In genomic region chr9:71716138-71716909, GRCh38 we compare ENCODE assay signal across 10 cellular contexts. TPM values are rescaled to one million over a fixed set of nuclear protein-coding genes. Genes with fewer than 3 reads are reported as not detected.
DNase-seq lines count a peak whose midpoint lies in the region; ATAC-seq, FAIRE-seq and TF ChIP-seq lines count a peak whose summit lies in the region.
"Had no signal": no experiment of that assay in that cellular context is flagged by ENCODE, and none has a peak within 500 bp of the region (broad histone marks: within the 10 kb centered on the region; RNA-seq: fewer than 3 reads in every experiment).

No MANE protein-coding gene starts in this region.

- H3K27me3 Mint-ChIP-seq in Calu3 (ENCODE audit: unreplicated experiment): no peaks in the 10 kb centered on the region

- H2AFZ ChIP-seq in keratinocyte (ENCODE audit: control insufficient read depth, low read length): no peak overlapping the region

- peaks cover 46% of the 10 kb centered on the region for H3K36me3 Mint-ChIP-seq in Calu3 (ENCODE audit: insufficient read depth, unreplicated experiment)

- H3K4me2 ChIP-seq in keratinocyte (ENCODE audit: control insufficient read depth, extremely low read depth, insufficient read depth, low read depth, low read length): no peak overlapping the region

- no peaks in the 10 kb centered on the region for H4K20me1 ChIP-seq in keratinocyte (ENCODE audit: control insufficient read depth, extremely low read depth, insufficient read depth, low read length)

- H3K4me1 Mint-ChIP-seq in Calu3 (ENCODE audit: low read depth, unreplicated experiment): peaks cover 11% of the 10 kb centered on the region

- H3K79me2 ChIP-seq in keratinocyte (ENCODE audit: control insufficient read depth, insufficient read depth, low read length): no peaks in the 10 kb centered on the region

- dilution Hi-C loops in keratinocyte (cut with MboI; ENCODE audit: extremely low pct_ligation_motif_present, low sequenced_read_pairs): no loop called here

- DNase-seq in A673 (ENCODE audit: low spot score) (peak; percentile 10), HCEC 1CT (peak; percentile 31), adrenal gland (no peak), keratinocyte (ENCODE audit: low read depth, low spot score) (no peak), Calu3 (no peak)
- DNase-seq in activated CD4-positive, alpha-beta T cell treated with anti-CD3 and anti-CD28 coated beads for 1 hour: no peak
- DNase-seq in activated naive CD4-positive, alpha-beta T cell treated with Interleukin-2 at 50 U/mL for 16 hours: no peak
- DNase-seq: activated T-cell treated with anti-CD3 and anti-CD28 coated beads, Interleukin-2, amount 50 U/mL, for 48 hours; SHP77 treated with DMSO at 0.1 percent for 48 hours had no signal

- BruUV-seq in A673 (replicated peaks; lab: Mats Ljungman, UMichigan): no TSS peak
- no TSS peak for BruUV-seq in Calu3 (replicated peaks; lab: Mats Ljungman, UMichigan)

- no peak for FAIRE-seq in keratinocyte (lab: Jason Lieb, UNC)

- no peak for TF ChIP-seq POLR2A in adrenal gland (IDR thresholded peaks at IDR 0.05)

- H3K36me3 ChIP-seq in A673 (ENCODE audit: insufficient read depth, low read length, poor library complexity, severe bottlenecking) (no peaks in the 10 kb centered on the region), adrenal gland (replicated peaks in 1 of 2) (peaks cover 0 to 22% of the 10 kb centered on the region in 2 donors), keratinocyte (ENCODE audit: control insufficient read depth in 2 of 2, extremely low read depth in 1 of 2, insufficient read depth in 2 of 2, low read length in 2 of 2) (peaks cover 9 to 16% of the 10 kb centered on the region in 2 experiments)

- no peaks in the 10 kb centered on the region for H3K27me3 ChIP-seq in A673 (replicated peaks; ENCODE audit: insufficient read depth, low read depth, low read length, poor library complexity)
- H3K27me3 ChIP-seq in adrenal gland: no peaks in the 10 kb centered on the region
- no peaks in the 10 kb centered on the region for H3K27me3 ChIP-seq in keratinocyte (ENCODE audit: control insufficient read depth, extremely low read depth, insufficient read depth, low read length)

- ATAC-seq in GM18520 (IDR thresholded peaks at IDR 0.05; ENCODE audit: unreplicated experiment): no peak

- no peaks in the 10 kb centered on the region for H3K9me1 ChIP-seq in keratinocyte (ENCODE audit: control insufficient read depth, extremely low read depth, insufficient read depth, low read length)

- H3K27ac ChIP-seq in A673 (ENCODE audit: low read depth, low read length, poor library complexity, severe bottlenecking) (no peak overlapping the region), adrenal gland (no peak overlapping the region), keratinocyte (ENCODE audit: control insufficient read depth, insufficient read depth, low read length) (no peak overlapping the region)

- no peaks in the 10 kb centered on the region for H3K9me3 Mint-ChIP-seq in Calu3 (ENCODE audit: low read depth, unreplicated experiment)

- no peaks in the 10 kb centered on the region for H3K4me1 ChIP-seq in A673 (ENCODE audit: insufficient read depth, low read length, poor library complexity, severe bottlenecking)
- H3K4me1 ChIP-seq in adrenal gland (replicated peaks in 1 of 2): no peaks in the 10 kb centered on the region
- H3K4me1 ChIP-seq in keratinocyte (ENCODE audit: control insufficient read depth, extremely low read depth, insufficient read depth, low read length): peaks cover 12% of the 10 kb centered on the region

- H3K27ac Mint-ChIP-seq in Calu3 (ENCODE audit: unreplicated experiment): no peak overlapping the region

- WGBS in adrenal gland, 4 donors: 85 to 98% (median 92%) methylated on average over 2 of the region's 2 CpGs

- H3K4me3 Mint-ChIP-seq in Calu3 (ENCODE audit: low read depth, unreplicated experiment): no peak overlapping the region

- no peak overlapping the region for H3K9ac ChIP-seq in keratinocyte (ENCODE audit: control insufficient read depth, extremely low read depth, insufficient read depth, low read length)

- intact Hi-C loops in A673 (cut with micrococcal nuclease; ENCODE audit: unreplicated experiment): loop anchor here (10.0 kb wide), 1 partner anchor 112 kb away; no protein-coding TSS in a partner anchor
- intact Hi-C loops in adrenal gland (cut with DNase I): no loop called here
- intact Hi-C loops in Calu3 (cut with micrococcal nuclease; ENCODE audit: unreplicated experiment): no loop called here

- CTCF ChIA-PET in A673 (lab: Charles Lee) (interaction anchor here (0.6 to 1.9 kb wide), 5 partner anchors 27 to 820 kb away, joined by 3 to 8 read pairs (median 3); no protein-coding TSS in a partner anchor), Calu3 (lab: Charles Lee) (interaction anchor here (0.7 to 0.9 kb wide), 3 partner anchors 31 to 53 kb away, joined by 3 to 4 read pairs (median 4); no protein-coding TSS in a partner anchor)

- H3K9me3 ChIP-seq in A673 (ENCODE audit: low read depth, low read length, poor library complexity, severe bottlenecking) (no peaks in the 10 kb centered on the region), adrenal gland (replicated peaks in 1 of 3) (no peaks in the 10 kb centered on the region), keratinocyte (ENCODE audit: control insufficient read depth, low read depth, low read length) (no peaks in the 10 kb centered on the region)

- peak; percentile 64 for TF ChIP-seq CTCF in A673 (conservative IDR thresholded peaks at IDR 0.05; ENCODE audit: low read depth, low read length)
- peak in 5 of 6 experiments; percentile 30 to 62 (median 53) for TF ChIP-seq CTCF in adrenal gland (IDR thresholded peaks at IDR 0.05)
- peak in 2 of 3 experiments; percentile 19 for TF ChIP-seq CTCF in keratinocyte (optimal IDR thresholded peaks at IDR 0.05 in 1 of 3, IDR thresholded peaks at IDR 0.05 in 1 of 3, conservative IDR thresholded peaks at IDR 0.05 in 1 of 3; ENCODE audit: extremely low read depth in 1 of 3, insufficient read depth in 2 of 3, low read length in 3 of 3)
- no peak for TF ChIP-seq CTCF in Calu3 (IDR thresholded peaks at IDR 0.05; ENCODE audit: unreplicated experiment)

- H3K4me3 ChIP-seq in A673 (ENCODE audit: low read depth, low read length, poor library complexity, severe bottlenecking) (no peak overlapping the region), adrenal gland (no peak overlapping the region), keratinocyte (ENCODE audit: control insufficient read depth in 2 of 3, extremely low read depth in 1 of 3, insufficient read depth in 2 of 3, low read depth in 1 of 3, low read length in 3 of 3) (no peak overlapping the region)

- POLR2A ChIA-PET in A673 (lab: Charles Lee; ENCODE audit: low non-redundant PET): no interaction called here

RNA-seq across cellular contexts. Expression of gene CEMIP2, which starts 52.0 kb away (rescaled TPM):
- total RNA-seq in A673 (2021): 31.8 and 32.9 TPM in 2 replicates
- 10 to 100 TPM; 16.2 to 84.6 (median 36.8) TPM for total RNA-seq in adrenal gland
- 10 to 100 TPM in 1 of 3 donors, 1 to 10 TPM in 2; 6.8 to 14.6 (median 7.4) TPM for polyA plus RNA-seq in adrenal gland
- polyA plus RNA-seq in keratinocyte: 47.7 to 79.4 TPM (median 48.7 TPM) in 3 replicates
- 6.6 TPM for polyA plus RNA-seq in keratinocyte (2011; ENCODE audit: low read depth)
- polyA plus RNA-seq in keratinocyte (2011; cell fraction: cytosol; rRNA removed): 14.1 and 18.0 TPM in 2 replicates
- polyA plus RNA-seq in keratinocyte (2011; cell fraction: nucleus; rRNA removed): 86.9 and 98.3 TPM in 2 replicates
- polyA plus RNA-seq in keratinocyte (2012; ENCODE audit: low replicate concordance): 15.1 and 38.2 TPM in 2 replicates
- 118 to 163 TPM (median 160 TPM) in 3 replicates for polyA minus RNA-seq in keratinocyte
- 50.1 TPM for polyA minus RNA-seq in keratinocyte (2011; cell fraction: cytosol; rRNA and poly(A)+ RNA removed)
- 155 and 264 TPM in 2 replicates for polyA minus RNA-seq in keratinocyte (2011; cell fraction: nucleus; rRNA and poly(A)+ RNA removed)
- total RNA-seq in Calu3 (2022): 89.0 and 122 TPM in 2 replicates

Comparison
In these comparisons a context has a peak if more than half of its experiments do, and no peak if none do; other contexts are left out.
1. DNase-seq: peak in A673 (single experiment) and HCEC 1CT (single experiment); none in adrenal gland (0 of 7), keratinocyte (single experiment), Calu3 (single experiment), activated CD4-positive, alpha-beta T cell treated with anti-CD3 and anti-CD28 coated beads for 1 hour (single experiment) and activated naive CD4-positive, alpha-beta T cell treated with Interleukin-2 at 50 U/mL for 16 hours (single experiment).